In the genomic region with DNA sequence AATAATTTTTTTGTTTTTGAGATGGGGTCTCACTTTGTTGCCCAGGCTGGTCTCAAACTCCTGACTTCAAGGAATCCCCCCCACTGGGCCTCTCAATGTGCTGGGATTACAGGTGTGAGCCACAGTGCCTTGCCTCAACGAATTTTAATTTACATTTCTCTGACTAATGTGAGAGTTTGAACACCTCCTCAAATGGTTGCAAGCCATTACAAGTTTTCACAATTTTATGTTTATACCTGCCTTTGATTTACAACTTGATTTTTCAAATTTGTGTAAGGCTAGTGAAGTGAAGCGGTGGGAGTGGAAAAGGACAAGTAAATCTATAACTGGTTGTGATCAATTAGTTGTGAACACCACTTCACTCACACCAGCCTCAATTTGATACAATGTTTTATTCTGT, we compare ENCODE assay signal across 26 cellular contexts. TPM values are rescaled to one million over a fixed set of nuclear protein-coding genes. Genes with fewer than 3 reads are reported as not detected.
"Had no signal": no experiment of that assay in that cellular context is flagged by ENCODE, and none has a peak within 500 bp of the region (broad histone marks: within the 10 kb centered on the region; RNA-seq: fewer than 3 reads in every experiment).

No MANE protein-coding gene starts in this region.

- H3K36me3 Mint-ChIP-seq: activated naive CD8-positive, alpha-beta T cell; natural killer cell treated with Interleukin-12 subunit alpha and Interleukin-12 subunit beta and Interleukin-15 and Interleukin-18, amount 100 ng/mL, for 72 hours; stimulated activated effector memory CD8-positive, alpha-beta T cell treated with anti-CD3 and anti-CD28 coated beads, Interleukin-12 subunit alpha, Interleukin-12 subunit beta, amount 100 ng/mL, for 72 hours; T-cell had no signal

- H3K27ac ChIP-seq: cardiac muscle cell, colonic mucosa, gastrocnemius medialis, left ventricle myocardium inferior, right lobe of liver, thyroid gland had no signal

- ATAC-seq: activated CD4-positive, alpha-beta T cell treated with anti-CD3 and anti-CD28 coated beads for 36 hours; effector memory CD8-positive, alpha-beta T cell; gastrocnemius medialis; natural killer cell treated with Interleukin-12 subunit alpha and Interleukin-12 subunit beta and Interleukin-15 and Interleukin-18, amount 100 ng/mL, for 72 hours; right lobe of liver; stimulated activated effector memory CD8-positive, alpha-beta T cell treated with anti-CD3 and anti-CD28 coated beads, Interleukin-12 subunit alpha, Interleukin-12 subunit beta, amount 100 ng/mL, for 72 hours; T-cell had no signal

- H3K9me3 Mint-ChIP-seq: effector memory CD8-positive, alpha-beta T cell; natural killer cell treated with Interleukin-12 subunit alpha and Interleukin-12 subunit beta and Interleukin-15 and Interleukin-18, amount 100 ng/mL, for 72 hours; stimulated activated effector memory CD8-positive, alpha-beta T cell treated with anti-CD3 and anti-CD28 coated beads, Interleukin-12 subunit alpha, Interleukin-12 subunit beta, amount 100 ng/mL, for 72 hours; stimulated activated naive CD8-positive, alpha-beta T cell treated with anti-CD3 and anti-CD28 coated beads, Interleukin-15, Interleukin-2, amounts not matched to agents 100 ng/mL and 50 ng/mL, for 24 hours; T-cell; T-helper 2 cell treated with Interferon-gamma antibody and Interleukin-4, amounts not matched to agents 5 μg/mL and 100 μg/mL, for 36 hours had no signal

- H3K4me3 ChIP-seq: cardiac muscle cell, colonic mucosa, gastrocnemius medialis, left ventricle myocardium inferior, lung, mucosa of descending colon, right lobe of liver, thyroid gland had no signal

- H3K27ac Mint-ChIP-seq: activated CD4-positive, alpha-beta T cell treated with anti-CD3 and anti-CD28 coated beads for 36 hours; activated naive CD8-positive, alpha-beta T cell; effector memory CD8-positive, alpha-beta T cell; natural killer cell treated with Interleukin-12 subunit alpha and Interleukin-12 subunit beta and Interleukin-15 and Interleukin-18, amount 100 ng/mL, for 72 hours; stimulated activated effector memory CD8-positive, alpha-beta T cell treated with anti-CD3 and anti-CD28 coated beads, Interleukin-12 subunit alpha, Interleukin-12 subunit beta, amount 100 ng/mL, for 72 hours; stimulated activated naive CD8-positive, alpha-beta T cell treated with anti-CD3 and anti-CD28 coated beads, Interleukin-15, Interleukin-2, amounts not matched to agents 100 ng/mL and 50 ng/mL, for 24 hours; T-cell; T-helper 2 cell treated with Interferon-gamma antibody and Interleukin-4, amounts not matched to agents 5 μg/mL and 100 μg/mL, for 36 hours had no signal

- H3K4me3 Mint-ChIP-seq: activated CD4-positive, alpha-beta T cell treated with anti-CD3 and anti-CD28 coated beads for 36 hours; activated naive CD8-positive, alpha-beta T cell; effector memory CD8-positive, alpha-beta T cell; natural killer cell treated with Interleukin-12 subunit alpha and Interleukin-12 subunit beta and Interleukin-15 and Interleukin-18, amount 100 ng/mL, for 72 hours; stimulated activated effector memory CD8-positive, alpha-beta T cell treated with anti-CD3 and anti-CD28 coated beads, Interleukin-12 subunit alpha, Interleukin-12 subunit beta, amount 100 ng/mL, for 72 hours; stimulated activated naive CD8-positive, alpha-beta T cell treated with anti-CD3 and anti-CD28 coated beads, Interleukin-15, Interleukin-2, amounts not matched to agents 100 ng/mL and 50 ng/mL, for 24 hours; T-cell; T-helper 2 cell treated with Interferon-gamma antibody and Interleukin-4, amounts not matched to agents 5 μg/mL and 100 μg/mL, for 36 hours had no signal

- H3K4me1 ChIP-seq: colonic mucosa, gastrocnemius medialis, left ventricle myocardium inferior, right lobe of liver had no signal

- H3K27me3 ChIP-seq: cardiac muscle cell, colonic mucosa, gastrocnemius medialis, right lobe of liver, thyroid gland had no signal

- H3K27me3 Mint-ChIP-seq: activated CD4-positive, alpha-beta T cell treated with anti-CD3 and anti-CD28 coated beads for 36 hours; stimulated activated naive CD8-positive, alpha-beta T cell treated with anti-CD3 and anti-CD28 coated beads, Interleukin-15, Interleukin-2, amounts not matched to agents 100 ng/mL and 50 ng/mL, for 24 hours had no signal

- H3K9me3 ChIP-seq: colonic mucosa, gastrocnemius medialis, left ventricle myocardium inferior, mucosa of descending colon, right lobe of liver, thyroid gland had no signal

- FAIRE-seq: islet of Langerhans, small intestine had no signal

- H3K36me3 ChIP-seq: cardiac muscle cell, colonic mucosa, gastrocnemius medialis, left ventricle myocardium inferior, right lobe of liver, thyroid gland had no signal

- DNase-seq: activated CD4-positive, alpha-beta T cell treated with anti-CD3 and anti-CD28 coated beads for 36 hours; activated CD4-positive, CD25-positive, alpha-beta regulatory T cell; activated effector memory CD4-positive, alpha-beta T cell treated with Interleukin-2 at 50 U/mL for 16 hours; activated naive CD4-positive, alpha-beta T cell treated with Interleukin-2 at 50 U/mL for 16 hours; activated T-cell treated with anti-CD3 and anti-CD28 coated beads for 4 hours; anterior cingulate cortex; cerebellar nuclear complex; colonic mucosa; effector memory CD8-positive, alpha-beta T cell; gastrocnemius medialis; glutamatergic neuron; left ventricle myocardium inferior; mucosa of descending colon; right lobe of liver; small intestine; stimulated activated CD4-positive, alpha-beta T cell treated with anti-CD3 and anti-CD28 coated beads, Interleukin-4, amount 100 ng/mL, for 24 hours; T-cell had no signal

RNA-seq across cellular contexts. Expression of a gene that starts 8.9 kb away (rescaled TPM):
- total RNA-seq: activated CD4-positive, alpha-beta T cell treated with anti-CD3 and anti-CD28 coated beads for 36 hours; cardiac muscle cell; gastrocnemius medialis; left ventricle myocardium inferior; natural killer cell treated with Interleukin-12 subunit alpha and Interleukin-12 subunit beta and Interleukin-15 and Interleukin-18, amount 100 ng/mL, for 72 hours; T-cell; thyroid gland had no signal
